Comparison of ENCODE assay signal across 20 cellular contexts in genomic region chr11:125341676-125342075, GRCh38.
"Had no signal": no experiment of that assay in that cellular context is flagged by ENCODE, and none has a peak within 500 bp of the region (broad histone marks: within the 10 kb centered on the region; RNA-seq: fewer than 3 reads in every experiment).

No MANE protein-coding gene starts in this region.

- H3K27ac Mint-ChIP-seq: activated naive CD4-positive, alpha-beta T cell treated with anti-CD3 and anti-CD28 coated beads, Interleukin-2, amount 10 ng/mL, durations not matched to agents 7 days and 5 days; dendritic cell treated with granulocyte-macrophage colony-stimulating factor and Interleukin-4, amounts not matched to agents 40 ng/mL and 50 ng/mL, for 4 days; natural killer cell; stimulated activated naive B cell treated with anti-CD40 and anti-IgM and Interleukin-4, amounts not matched to agents 10 μg/mL and 1 μg/mL and 100 μg/mL, for 72 hours; WTC11 had no signal

- H3K4me3 ChIP-seq: cardiac muscle cell, lung, right lobe of liver, testis had no signal

- ATAC-seq: natural killer cell; right lobe of liver; stimulated activated naive B cell treated with anti-CD40 and anti-IgM and Interleukin-4, amounts not matched to agents 10 μg/mL and 1 μg/mL and 100 μg/mL, for 72 hours; WTC11 had no signal

- DNase-seq: activated naive CD4-positive, alpha-beta T cell treated with anti-CD3 and anti-CD28 coated beads, Interleukin-2, amount 10 ng/mL, durations not matched to agents 7 days and 5 days; activated T-cell treated with anti-CD3 and anti-CD28 coated beads, Interleukin-2, amount 50 U/mL, for 48 hours; amygdala; effector CD8-positive, alpha-beta T cell; erythroblast; foreskin fibroblast; natural killer cell; small intestine; stimulated activated CD4-positive, alpha-beta T cell treated with anti-CD3 and anti-CD28 coated beads, Interleukin-2, amount 100 ng/mL, for 48 hours; stimulated activated CD8-positive, alpha-beta memory T cell treated with anti-CD3 and anti-CD28 coated beads, Interleukin-4, amount 100 ng/mL, for 48 hours; stimulated activated naive B cell treated with anti-CD40 and anti-IgM and Interleukin-4, amounts not matched to agents 10 μg/mL and 1 μg/mL and 100 μg/mL, for 72 hours; T-helper 1 cell; testis had no signal

- H3K9me3 Mint-ChIP-seq: activated naive CD4-positive, alpha-beta T cell treated with anti-CD3 and anti-CD28 coated beads, Interleukin-2, amount 10 ng/mL, durations not matched to agents 7 days and 5 days; dendritic cell treated with granulocyte-macrophage colony-stimulating factor and Interleukin-4, amounts not matched to agents 40 ng/mL and 50 ng/mL, for 4 days; mesothelial cell of epicardium; natural killer cell; stimulated activated naive B cell treated with anti-CD40 and anti-IgM and Interleukin-4, amounts not matched to agents 10 μg/mL and 1 μg/mL and 100 μg/mL, for 72 hours; WTC11 had no signal

- H3K4me3 Mint-ChIP-seq: activated naive CD4-positive, alpha-beta T cell treated with anti-CD3 and anti-CD28 coated beads, Interleukin-2, amount 10 ng/mL, durations not matched to agents 7 days and 5 days; dendritic cell treated with granulocyte-macrophage colony-stimulating factor and Interleukin-4, amounts not matched to agents 40 ng/mL and 50 ng/mL, for 4 days; natural killer cell; stimulated activated naive B cell treated with anti-CD40 and anti-IgM and Interleukin-4, amounts not matched to agents 10 μg/mL and 1 μg/mL and 100 μg/mL, for 72 hours; WTC11 had no signal

- H3K27ac ChIP-seq: cardiac muscle cell, parathyroid adenoma, right lobe of liver, testis had no signal

- H3K4me1 ChIP-seq: parathyroid adenoma, right lobe of liver had no signal

- H3K27me3 ChIP-seq: cardiac muscle cell, right lobe of liver, testis had no signal

- H3K9me3 ChIP-seq: right lobe of liver, testis had no signal

- H3K4me1 Mint-ChIP-seq: activated naive CD4-positive, alpha-beta T cell treated with anti-CD3 and anti-CD28 coated beads, Interleukin-2, amount 10 ng/mL, durations not matched to agents 7 days and 5 days; natural killer cell; stimulated activated naive B cell treated with anti-CD40 and anti-IgM and Interleukin-4, amounts not matched to agents 10 μg/mL and 1 μg/mL and 100 μg/mL, for 72 hours had no signal

- H3K36me3 Mint-ChIP-seq: activated naive CD4-positive, alpha-beta T cell treated with anti-CD3 and anti-CD28 coated beads, Interleukin-2, amount 10 ng/mL, durations not matched to agents 7 days and 5 days; mesothelial cell of epicardium; natural killer cell; stimulated activated naive B cell treated with anti-CD40 and anti-IgM and Interleukin-4, amounts not matched to agents 10 μg/mL and 1 μg/mL and 100 μg/mL, for 72 hours; WTC11 had no signal

- H3K36me3 ChIP-seq: cardiac muscle cell, right lobe of liver had no signal
